In genomic region chr4:146222313-146222712, GRCh38 we compare ENCODE assay signal across 16 cellular contexts. TPM values are rescaled to one million over a fixed set of nuclear protein-coding genes. Genes with fewer than 3 reads are reported as not detected.
A peak's percentile ranks its signal among the peaks of the same experiment; 100 is the strongest.
DNase-seq lines count a peak whose midpoint lies in the region; ATAC-seq and TF ChIP-seq lines count a peak whose summit lies in the region.
"Had no signal": no experiment of that assay in that cellular context is flagged by ENCODE, and none has a peak within 500 bp of the region (broad histone marks: within the 10 kb centered on the region; RNA-seq: fewer than 3 reads in every experiment).

No MANE protein-coding gene starts in this region.

- H3K27me3 ChIP-seq in breast epithelium: no peaks in the 10 kb centered on the region
- H3K27me3 ChIP-seq in foreskin keratinocyte: peaks cover 21% of the 10 kb centered on the region
- H3K27me3 ChIP-seq in upper lobe of right lung: no peaks in the 10 kb centered on the region
- H3K27me3 ChIP-seq: transverse colon had no signal

- POLR2A ChIA-PET in MCF 10A (lab: Yijun Ruan, JAX): interaction anchor here (0.5 kb wide), 1 partner anchor 496 kb away, joined by 3 read pairs; no protein-coding TSS in a partner anchor

- no peaks in the 10 kb centered on the region for H3K36me3 Mint-ChIP-seq in MCF 10A (ENCODE audit: insufficient read depth, unreplicated experiment)

- H3K9me3 Mint-ChIP-seq in MCF 10A (ENCODE audit: unreplicated experiment): no peaks in the 10 kb centered on the region
- H3K9me3 Mint-ChIP-seq: neural crest cell had no signal

- H3K4me3 ChIP-seq in breast epithelium: no peak overlapping the region
- no peak overlapping the region for H3K4me3 ChIP-seq in upper lobe of right lung
- H3K4me3 ChIP-seq: coronary artery, transverse colon had no signal

- H3K4me1 ChIP-seq in breast epithelium (no peaks in the 10 kb centered on the region), foreskin keratinocyte (no peaks in the 10 kb centered on the region), upper lobe of right lung (no peaks in the 10 kb centered on the region)
- H3K4me1 ChIP-seq: transverse colon had no signal

- peak; percentile 66 for ATAC-seq in SK-N-SH treated with all-trans-retinoic acid at 6 μM for 48 hours
- peak; percentile 81 for ATAC-seq in foreskin keratinocyte
- ATAC-seq in upper lobe of right lung: peak; percentile 55

- intact Hi-C loops in MCF 10A (cut with micrococcal nuclease): no loop called here
- intact Hi-C loops in breast epithelium (cut with DNase I; ENCODE audit: low total_unique reads): no loop called here
- intact Hi-C loops in upper lobe of right lung (cut with DNase I): no loop called here

- no peak overlapping the region for H3K27ac ChIP-seq in breast epithelium
- no peak overlapping the region for H3K27ac ChIP-seq in foreskin keratinocyte
- H3K27ac ChIP-seq in upper lobe of right lung: no peak overlapping the region
- H3K27ac ChIP-seq: coronary artery, transverse colon had no signal

- H3K27ac Mint-ChIP-seq in MCF 10A (ENCODE audit: low read depth, unreplicated experiment): peak overlapping the region; percentile 47

- CTCF ChIA-PET in MCF 10A (lab: Yijun Ruan, JAX): interaction anchor here (0.6 kb wide), 1 partner anchor 20 kb away, joined by 3 read pairs; no protein-coding TSS in a partner anchor

- H3K4me3 Mint-ChIP-seq in MCF 10A (ENCODE audit: unreplicated experiment): peak overlapping the region; percentile 40
- H3K4me3 Mint-ChIP-seq: neural crest cell had no signal

- no peaks in the 10 kb centered on the region for H3K27me3 Mint-ChIP-seq in MCF 10A (ENCODE audit: insufficient read depth, unreplicated experiment)

- no peak for TF ChIP-seq POLR2A in breast epithelium (IDR thresholded peaks at IDR 0.05)

- no peaks in the 10 kb centered on the region for H3K36me3 ChIP-seq in breast epithelium
- H3K36me3 ChIP-seq in upper lobe of right lung: no peaks in the 10 kb centered on the region
- H3K36me3 ChIP-seq: transverse colon had no signal

- no peaks in the 10 kb centered on the region for H3K4me1 Mint-ChIP-seq in MCF 10A (ENCODE audit: insufficient read depth, unreplicated experiment)
- H3K4me1 Mint-ChIP-seq: neural crest cell had no signal

- no TSS peak for BruUV-seq in MCF 10A (replicated peaks; lab: Mats Ljungman, UMichigan)

- TF ChIP-seq CTCF in MCF 10A (IDR thresholded peaks at IDR 0.05; ENCODE audit: unreplicated experiment) (no peak), breast epithelium (IDR thresholded peaks at IDR 0.05) (no peak), foreskin keratinocyte (conservative IDR thresholded peaks at IDR 0.05) (no peak), upper lobe of right lung (IDR thresholded peaks at IDR 0.05) (no peak)

- DNase-seq in MCF 10A (ENCODE audit: unreplicated experiment) (peak; percentile 44), breast epithelium (ENCODE audit: low spot score in 2 of 2) (no peak), foreskin keratinocyte (peak; percentile 22 to 65), upper lobe of right lung (no peak), inferior parietal cortex (ENCODE audit: extremely low spot score) (no peak), SIG-M5 treated with dmso at 0.1 percent for 504 hours (lab: John Stamatoyannopoulos, UW; ENCODE audit: unreplicated experiment) (no peak)
- no peak for DNase-seq in activated CD8-positive, alpha-beta memory T cell treated with anti-CD3 and anti-CD28 coated beads for 24 hours
- DNase-seq: activated naive CD4-positive, alpha-beta T cell treated with anti-CD3 and anti-CD28 coated beads, Interleukin-2, amount 50 U/mL, for 16 hours; foreskin melanocyte; kidney glomerular epithelial cell; NCI-H2081; stimulated activated CD4-positive, alpha-beta T cell treated with anti-CD3 and anti-CD28 coated beads, Interleukin-12 subunit alpha, Interleukin-12 subunit beta, amount 100 ng/mL, for 4 hours; transverse colon had no signal

- H3K9me3 ChIP-seq in breast epithelium: no peaks in the 10 kb centered on the region
- H3K9me3 ChIP-seq in upper lobe of right lung: no peaks in the 10 kb centered on the region
- H3K9me3 ChIP-seq: transverse colon had no signal

TF ChIP-seq in SK-N-SH treated with all-trans-retinoic acid at 6 μM for 48 hours, 23 proteins besides CTCF, POLR2A, EP300 and RAD21 (continues in another document):
- no peak for TF ChIP-seq ZNF8 (CRISPR knock-in tag; IDR thresholded peaks at IDR 0.05)
- no peak for TF ChIP-seq TSHZ2 (CRISPR knock-in tag; IDR thresholded peaks at IDR 0.05)
- no peak for TF ChIP-seq TOX (CRISPR knock-in tag; IDR thresholded peaks at IDR 0.05; ENCODE audit: borderline replicate concordance)
- no peak for TF ChIP-seq CSDC2 (CRISPR knock-in tag; IDR thresholded peaks at IDR 0.05)
- TF ChIP-seq PATZ1 (CRISPR knock-in tag; IDR thresholded peaks at IDR 0.05; ENCODE audit: borderline replicate concordance): no peak
- no peak for TF ChIP-seq BACH2 (CRISPR knock-in tag; IDR thresholded peaks at IDR 0.05; ENCODE audit: borderline replicate concordance)
- TF ChIP-seq ZC3H10 (CRISPR knock-in tag; IDR thresholded peaks at IDR 0.05): no peak
- no peak for TF ChIP-seq ZNF70 (CRISPR knock-in tag; IDR thresholded peaks at IDR 0.05)
- no peak for TF ChIP-seq ZNF565 (CRISPR knock-in tag; conservative IDR thresholded peaks at IDR 0.05; ENCODE audit: low read depth)
- no peak for TF ChIP-seq RARB (CRISPR knock-in tag; IDR thresholded peaks at IDR 0.05)
- TF ChIP-seq SNAI2 (CRISPR knock-in tag; IDR thresholded peaks at IDR 0.05): no peak
- TF ChIP-seq ISL1 (CRISPR knock-in tag; IDR thresholded peaks at IDR 0.05): no peak
- TF ChIP-seq PPARA (CRISPR knock-in tag; IDR thresholded peaks at IDR 0.05; ENCODE audit: borderline replicate concordance): no peak
- no peak for TF ChIP-seq ZFP30 (CRISPR knock-in tag; IDR thresholded peaks at IDR 0.05)
- TF ChIP-seq ESRRG (CRISPR knock-in tag; IDR thresholded peaks at IDR 0.05): no peak
- no peak for TF ChIP-seq GLIS3 (CRISPR knock-in tag; IDR thresholded peaks at IDR 0.05)
- no peak for TF ChIP-seq ZFP3 (CRISPR knock-in tag; IDR thresholded peaks at IDR 0.05)
- TF ChIP-seq, protein P1, sequence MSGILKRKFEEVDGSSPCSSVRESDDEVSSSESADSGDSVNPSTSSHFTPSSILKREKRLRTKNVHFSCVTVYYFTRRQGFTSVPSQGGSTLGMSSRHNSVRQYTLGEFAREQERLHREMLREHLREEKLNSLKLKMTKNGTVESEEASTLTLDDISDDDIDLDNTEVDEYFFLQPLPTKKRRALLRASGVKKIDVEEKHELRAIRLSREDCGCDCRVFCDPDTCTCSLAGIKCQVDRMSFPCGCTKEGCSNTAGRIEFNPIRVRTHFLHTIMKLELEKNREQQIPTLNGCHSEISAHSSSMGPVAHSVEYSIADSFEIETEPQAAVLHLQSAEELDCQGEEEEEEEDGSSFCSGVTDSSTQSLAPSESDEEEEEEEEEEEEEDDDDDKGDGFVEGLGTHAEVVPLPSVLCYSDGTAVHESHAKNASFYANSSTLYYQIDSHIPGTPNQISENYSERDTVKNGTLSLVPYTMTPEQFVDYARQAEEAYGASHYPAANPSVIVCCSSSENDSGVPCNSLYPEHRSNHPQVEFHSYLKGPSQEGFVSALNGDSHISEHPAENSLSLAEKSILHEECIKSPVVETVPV (CRISPR knock-in tag; IDR thresholded peaks at IDR 0.05): no peak

RNA-seq across cellular contexts. Expression of gene REELD1, which starts 8.0 kb away (rescaled TPM):
- not detected in 2 replicates for total RNA-seq in MCF 10A (2022)
- 1 to 10 TPM in 1 of 3 donors, under 1 TPM in 2; 0.73 to 1.3 (median 0.98) TPM for total RNA-seq in breast epithelium
- total RNA-seq in foreskin keratinocyte: not detected in 2 replicates
- polyA plus RNA-seq in foreskin keratinocyte: not detected in 2 replicates
- total RNA-seq in upper lobe of right lung: 0.29 TPM
- total RNA-seq: neural crest cell had no signal

RNA-seq across cellular contexts. Expression of gene LSM6, which starts 46.8 kb away (rescaled TPM):
- total RNA-seq in MCF 10A (2022): 40.0 and 41.4 TPM in 2 replicates
- 10 to 100 TPM; 23.1 to 38.4 (median 28.8) TPM for total RNA-seq in breast epithelium
- 45.8 and 56.4 TPM in 2 replicates for total RNA-seq in foreskin keratinocyte
- 61.4 and 76.8 TPM in 2 replicates for polyA plus RNA-seq in foreskin keratinocyte
- 31.8 TPM for total RNA-seq in upper lobe of right lung

Comparison
In these comparisons a context has a peak if more than half of its experiments do, and no peak if none do; other contexts are left out.
1. DNase-seq: peak in MCF 10A (single experiment) and foreskin keratinocyte (2 of 2); none in breast epithelium (0 of 2), upper lobe of right lung (single experiment), inferior parietal cortex (single experiment), activated CD8-positive, alpha-beta memory T cell treated with anti-CD3 and anti-CD28 coated beads for 24 hours (single experiment) and SIG-M5 treated with dmso at 0.1 percent for 504 hours (single experiment).
2. Peak in every context shown above with its lines, with median percentiles within 50 percentile points of each other: ATAC-seq.